Comparison of ENCODE assay signal across 20 cellular contexts in the genomic region with DNA sequence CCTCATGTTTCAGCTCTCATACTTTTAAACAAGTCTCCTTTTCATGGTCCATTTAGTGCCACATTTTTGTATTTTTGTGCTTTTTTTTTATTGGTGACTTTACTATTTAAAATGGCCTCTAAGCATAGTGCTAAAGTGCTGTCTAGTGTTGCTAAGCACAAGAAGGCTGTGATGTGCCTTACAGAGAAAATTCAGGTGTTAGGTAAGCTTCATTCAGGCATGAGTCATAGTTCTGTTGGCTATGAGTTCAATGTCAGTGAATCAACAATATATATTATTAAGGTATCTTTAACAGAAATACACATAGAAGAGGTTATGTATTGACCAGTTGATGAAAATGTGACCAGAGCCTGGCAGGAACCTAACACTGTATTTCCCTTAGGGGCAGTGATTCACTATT. TPM values are rescaled to one million over a fixed set of nuclear protein-coding genes. Genes with fewer than 3 reads are reported as not detected.
A peak's percentile ranks its signal among the peaks of the same experiment; 100 is the strongest.
DNase-seq lines count a peak whose midpoint lies in the region; ATAC-seq and TF ChIP-seq lines count a peak whose summit lies in the region.
"Had no signal": no experiment of that assay in that cellular context is flagged by ENCODE, and none has a peak within 500 bp of the region (broad histone marks: within the 10 kb centered on the region; RNA-seq: fewer than 3 reads in every experiment).

No MANE protein-coding gene starts in this region.

- H3K36me3 ChIP-seq in PC-3 (ENCODE audit: low read depth, low read length): peaks cover 4% of the 10 kb centered on the region; the same call in 1 of the 2 replicates
- H3K36me3 ChIP-seq in mucosa of descending colon (ENCODE audit: low read depth): no peaks in the 10 kb centered on the region
- no peaks in the 10 kb centered on the region for H3K36me3 ChIP-seq in uterus
- H3K36me3 ChIP-seq: BE2C had no signal

- H3K9me3 ChIP-seq in PC-3 (ENCODE audit: low read length): no peaks in the 10 kb centered on the region
- H3K9me3 ChIP-seq in mucosa of descending colon: no peaks in the 10 kb centered on the region
- H3K9me3 ChIP-seq in uterus: no peaks in the 10 kb centered on the region
- H3K9me3 ChIP-seq: BE2C had no signal

- ATAC-seq in PC-3 (peak; percentile 81), foreskin keratinocyte (peak; percentile 92), mucosa of descending colon (peak; percentile 65)
- ATAC-seq: GM12878 had no signal

- POLR2A ChIA-PET in PC-3 (lab: Charles Lee; ENCODE audit: unreplicated experiment): interaction anchor here (0.6 kb wide), 1 partner anchor 12 kb away, joined by 4 read pairs; no protein-coding TSS in a partner anchor

- no peaks in the 10 kb centered on the region for H3K9me2 ChIP-seq in PC-3 (replicated peaks; ENCODE audit: low read length)

- H3K4me3 ChIP-seq in PC-3 (ENCODE audit: low read length) (no peak overlapping the region), mucosa of descending colon (no peak overlapping the region), uterus (no peak overlapping the region)
- H3K4me3 ChIP-seq: GM12878, GM23248 had no signal

- no peak overlapping the region for H3K9ac ChIP-seq in PC-3 (ENCODE audit: low read length)
- H3K9ac ChIP-seq: GM23248, KMS-11 had no signal

- no peaks in the 10 kb centered on the region for H4K20me1 ChIP-seq in PC-3 (ENCODE audit: low read length)

- BruUV-seq in PC-3 (replicated peaks; lab: Mats Ljungman, UMichigan): no TSS peak

- H3K4me1 ChIP-seq in PC-3 (ENCODE audit: insufficient read depth, low read length): peaks cover 18% of the 10 kb centered on the region
- peaks cover 7% of the 10 kb centered on the region for H3K4me1 ChIP-seq in foreskin keratinocyte
- H3K4me1 ChIP-seq in mucosa of descending colon (ENCODE audit: low read depth): peaks cover 5% of the 10 kb centered on the region
- H3K4me1 ChIP-seq in uterus: no peaks in the 10 kb centered on the region
- H3K4me1 ChIP-seq: BE2C had no signal

- no peak overlapping the region for H2AFZ ChIP-seq in PC-3 (ENCODE audit: low read length)
- H2AFZ ChIP-seq: GM23248 had no signal

- H3K27me3 ChIP-seq in PC-3 (ENCODE audit: low read length) (no peaks in the 10 kb centered on the region), foreskin keratinocyte (no peaks in the 10 kb centered on the region), uterus (no peaks in the 10 kb centered on the region)
- H3K27me3 ChIP-seq: BE2C had no signal

- DNase-seq in ELR (ENCODE audit: low read depth) (peak; percentile 28), PC-3 (peak; percentile 74), foreskin keratinocyte (peak; percentile 46 to 71), mucosa of descending colon (no peak), ecto neural progenitor cell (ENCODE audit: low spot score) (no peak), uterus (no peak), NCI-H2196 (lab: John Stamatoyannopoulos, UW; ENCODE audit: unreplicated experiment) (no peak)
- DNase-seq: BE2C, DMS79 treated with DMSO at 0.1 percent for 48 hours, GM23248, H9, MV-4-11, NCI-H1105 treated with DMSO at 0.1 percent for 48 hours, NCI-H2029 treated with DMSO at 0.1 percent for 48 hours, NCI-H524 treated with DMSO at 0.1 percent for 48 hours, SHP77 had no signal

- intact Hi-C loops in PC-3 (cut with micrococcal nuclease): no loop called here
- intact Hi-C loops in mucosa of descending colon (cut with DNase I, micrococcal nuclease): no loop called here
- intact Hi-C loops in uterus (cut with DNase I; ENCODE audit: low total_unique reads): no loop called here

- no peak for TF ChIP-seq POLR2A in uterus (IDR thresholded peaks at IDR 0.05)

- H3K4me2 ChIP-seq in PC-3 (ENCODE audit: low read length): no peak overlapping the region
- H3K4me2 ChIP-seq: KMS-11 had no signal

- CTCF ChIA-PET in PC-3 (lab: Charles Lee): no interaction called here

- H3K27ac ChIP-seq in PC-3 (ENCODE audit: low read length) (no peak overlapping the region), foreskin keratinocyte (no peak overlapping the region), uterus (no peak overlapping the region)
- H3K27ac ChIP-seq: GM23248, KMS-11 had no signal

- peaks cover 13% of the 10 kb centered on the region; the same call in 1 of the 2 replicates for H3K79me2 ChIP-seq in PC-3 (ENCODE audit: low read length)

- TF ChIP-seq CTCF in PC-3 (conservative IDR thresholded peaks at IDR 0.05; ENCODE audit: low read depth, low read length) (no peak), foreskin keratinocyte (conservative IDR thresholded peaks at IDR 0.05) (no peak), mucosa of descending colon (IDR thresholded peaks at IDR 0.05) (no peak), uterus (IDR thresholded peaks at IDR 0.05) (no peak)

- H3F3A ChIP-seq in PC-3 (ENCODE audit: low read length, unreplicated experiment): no peaks in the 10 kb centered on the region

RNA-seq across cellular contexts. Expression of a gene that starts 12.8 kb away (rescaled TPM):
- total RNA-seq in PC-3 (2014; rRNA removed) (81.5 and 93.4 TPM in 2 replicates), foreskin keratinocyte (140 and 146 TPM in 2 replicates), mucosa of descending colon (100 to 1,000 TPM in 1 of 3 donors, 10 to 100 TPM in 2; 86.5 to 105 (median 97.8) TPM), uterus (100 to 1,000 TPM in 2 of 4 donors, 10 to 100 TPM in 2; 40.6 to 300 (median 116) TPM)
- 60.7 and 73.1 TPM in 2 replicates for polyA plus RNA-seq in foreskin keratinocyte

RNA-seq across cellular contexts. Expression of a gene that starts 13.1 kb away (rescaled TPM):
- 4.5 and 10.5 TPM in 2 replicates for total RNA-seq in PC-3 (2014; rRNA removed)
- 14.1 and 19.9 TPM in 2 replicates for total RNA-seq in foreskin keratinocyte
- polyA plus RNA-seq in foreskin keratinocyte: 6.0 and 7.2 TPM in 2 replicates
- total RNA-seq in mucosa of descending colon: 10 to 100 TPM; 15.8 to 42.2 (median 19.4) TPM
- 10 to 100 TPM; 38.0 to 70.9 (median 59.1) TPM for total RNA-seq in uterus

RNA-seq across cellular contexts. Expression of a gene that starts 54.1 kb away (rescaled TPM):
- total RNA-seq in PC-3 (2014; rRNA removed) (not detected in 2 replicates), foreskin keratinocyte (0.71 TPM in 2 replicates), mucosa of descending colon (10 to 100 TPM; 12.8 to 34.7 (median 27.9) TPM), uterus (1 to 10 TPM; 3.6 to 8.2 (median 5.8) TPM)
- 0.32 and 0.33 TPM in 2 replicates for polyA plus RNA-seq in foreskin keratinocyte
- total RNA-seq: A673, HT1080 had no signal

Comparison
In these comparisons a context has a peak if more than half of its experiments do, and no peak if none do; other contexts are left out.
1. DNase-seq: peak in ELR (single experiment), PC-3 (single experiment) and foreskin keratinocyte (2 of 2); none in mucosa of descending colon (0 of 3), ecto neural progenitor cell (single experiment), uterus (0 of 2) and NCI-H2196 (single experiment).
2. Peak in every context shown above with its lines, with median percentiles within 50 percentile points of each other: ATAC-seq.